ENCODE assay signal across 11 cellular contexts in the genomic region with DNA sequence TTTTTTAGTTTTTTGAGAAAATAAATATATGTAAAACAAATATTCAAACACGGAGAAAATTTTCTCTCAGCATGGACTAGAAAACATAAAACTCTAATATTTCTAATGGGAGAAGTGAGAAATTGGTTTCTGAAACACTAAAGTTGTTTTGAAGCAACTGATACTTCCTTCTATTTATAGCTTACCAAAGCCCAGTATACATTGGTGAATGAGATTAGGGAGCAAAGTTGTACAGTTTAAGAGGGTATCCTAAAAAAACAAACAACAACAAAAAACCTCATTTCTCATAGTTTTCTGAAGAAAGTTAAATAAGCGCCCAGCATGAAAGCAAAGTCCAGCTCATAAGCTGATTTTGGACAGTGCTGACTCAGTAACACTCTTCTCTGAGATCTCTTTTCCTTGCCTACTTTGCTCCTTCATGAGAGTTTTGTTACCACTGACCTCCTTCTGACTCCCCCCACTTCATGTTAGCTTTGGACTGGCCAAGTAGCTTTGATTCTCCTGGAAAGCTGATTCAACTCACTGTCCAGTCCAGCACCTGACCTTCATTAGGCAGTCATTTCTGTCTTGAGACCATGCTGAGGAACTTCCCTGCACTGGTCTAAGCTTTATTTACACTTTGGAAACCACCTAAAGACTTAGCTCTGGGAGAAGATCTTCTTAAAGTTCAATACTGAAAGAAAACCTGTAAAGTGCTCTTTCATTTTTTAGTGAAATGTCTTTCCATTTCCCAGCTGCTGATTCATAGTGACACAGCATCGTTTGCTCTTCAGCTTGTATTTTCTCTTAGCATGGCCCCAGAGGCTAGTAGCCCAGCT. TPM values are rescaled to one million over a fixed set of nuclear protein-coding genes. Genes with fewer than 3 reads are reported as not detected.
A peak's percentile ranks its signal among the peaks of the same experiment; 100 is the strongest.
DNase-seq lines count a peak whose midpoint lies in the region; ATAC-seq, FAIRE-seq and TF ChIP-seq lines count a peak whose summit lies in the region.
"Had no signal": no experiment of that assay in that cellular context is flagged by ENCODE, and none has a peak within 500 bp of the region (broad histone marks: within the 10 kb centered on the region; RNA-seq: fewer than 3 reads in every experiment).

No MANE protein-coding gene starts in this region.

- H3K27me3 Mint-ChIP-seq in activated naive CD4-positive, alpha-beta T cell treated with anti-CD3 and anti-CD28 coated beads, Interleukin-2, amount 50 U/mL, for 24 hours = no peaks in the 10 kb centered on the region

- peaks cover 14% of the 10 kb centered on the region for H3K4me1 Mint-ChIP-seq in activated naive CD4-positive, alpha-beta T cell treated with anti-CD3 and anti-CD28 coated beads, Interleukin-2, amount 50 U/mL, for 24 hours

- in situ Hi-C loops in ACHN (cut with HindIII; ENCODE audit: low pct_ligation_motif_present, low pct_unique_long_range_greater_than_20kb, low sequenced_read_pairs) = no loop called here

- peak; percentile 95 for ATAC-seq in HG02798 (IDR thresholded peaks at IDR 0.05; ENCODE audit: poor library complexity, unreplicated experiment)

- TF ChIP-seq CTCF in D721Med (IDR thresholded peaks at IDR 0.05; ENCODE audit: insufficient read depth, missing control alignments) = no peak

- H3K36me3 Mint-ChIP-seq in activated naive CD4-positive, alpha-beta T cell treated with anti-CD3 and anti-CD28 coated beads, Interleukin-2, amount 50 U/mL, for 24 hours = peaks cover 4% of the 10 kb centered on the region

- H3K4me3 Mint-ChIP-seq in activated naive CD4-positive, alpha-beta T cell treated with anti-CD3 and anti-CD28 coated beads, Interleukin-2, amount 50 U/mL, for 24 hours = peak overlapping the region; percentile 76

- peak overlapping the region; percentile 97 for H3K27ac Mint-ChIP-seq in activated naive CD4-positive, alpha-beta T cell treated with anti-CD3 and anti-CD28 coated beads, Interleukin-2, amount 50 U/mL, for 24 hours

- no peak for DNase-seq in activated naive CD4-positive, alpha-beta T cell treated with anti-CD3 and anti-CD28 coated beads, Interleukin-2, amount 50 U/mL, for 16 hours
- DNase-seq in M059J (ENCODE audit: low read depth) = peak; percentile 35
- DNase-seq in D721Med (ENCODE audit: insufficient read length, low spot score) = no peak
- no peak for DNase-seq in GF-D8 (lab: John Stamatoyannopoulos, UW)
- DNase-seq in ACHN = no peak
- no peak for DNase-seq in mesenteric fat pad (ENCODE audit: low spot score)
- DNase-seq: GM23248, head of caudate nucleus, NCI-H2081 treated with DMSO at 0.1 percent for 48 hours had no signal

- no peaks in the 10 kb centered on the region for H3K9me3 Mint-ChIP-seq in activated naive CD4-positive, alpha-beta T cell treated with anti-CD3 and anti-CD28 coated beads, Interleukin-2, amount 50 U/mL, for 24 hours

- no peak for FAIRE-seq in D721Med (lab: Jason Lieb, UNC)

RNA-seq across cellular contexts. Expression of a gene that starts 21.8 kb away (rescaled TPM):
- total RNA-seq in M059J (2014; rRNA removed; shearing (Covaris generic)) = not detected in 2 replicates
- total RNA-seq in mesenteric fat pad = 0.19 TPM
- total RNA-seq: GM23248 had no signal
